ENCODE assay signal across 15 cellular contexts in genomic region chr11:131392528-131393255, GRCh38. TPM values are rescaled to one million over a fixed set of nuclear protein-coding genes. Genes with fewer than 3 reads are reported as not detected.
A peak's percentile ranks its signal among the peaks of the same experiment; 100 is the strongest.
DNase-seq lines count a peak whose midpoint lies in the region; ATAC-seq and TF ChIP-seq lines count a peak whose summit lies in the region.
"Had no signal": no experiment of that assay in that cellular context is flagged by ENCODE, and none has a peak within 500 bp of the region (broad histone marks: within the 10 kb centered on the region; RNA-seq: fewer than 3 reads in every experiment).

No MANE protein-coding gene starts in this region.

- no peak overlapping the region for H3K27ac ChIP-seq in naive thymus-derived CD4-positive, alpha-beta T cell (ENCODE audit: low read depth, low read length)
- H3K27ac ChIP-seq: ovary had no signal

- no peak overlapping the region for H3K4me3 Mint-ChIP-seq in naive thymus-derived CD4-positive, alpha-beta T cell
- H3K4me3 Mint-ChIP-seq: stimulated activated naive CD8-positive, alpha-beta T cell treated with anti-CD3 and anti-CD28 coated beads, Interleukin-15, Interleukin-2, amounts not matched to agents 100 ng/mL and 50 ng/mL, for 24 hours had no signal

- CTCF ChIA-PET in naive thymus-derived CD4-positive, alpha-beta T cell (lab: Charles Lee), result no interaction called here

- in situ Hi-C loops in astrocyte of the spinal cord (cut with HindIII; ENCODE audit: low sequenced_read_pairs), result no loop called here

- H3K36me3 ChIP-seq in mucosa of descending colon (ENCODE audit: low read depth), result no peaks in the 10 kb centered on the region
- no peaks in the 10 kb centered on the region for H3K36me3 ChIP-seq in naive thymus-derived CD4-positive, alpha-beta T cell (ENCODE audit: control insufficient read depth in 2 of 3, insufficient read depth in 3 of 3, low read length in 3 of 3)
- H3K36me3 ChIP-seq: ovary had no signal

- H3K9me3 ChIP-seq in mucosa of descending colon, result no peaks in the 10 kb centered on the region
- no peaks in the 10 kb centered on the region for H3K9me3 ChIP-seq in naive thymus-derived CD4-positive, alpha-beta T cell (ENCODE audit: control insufficient read depth in 2 of 3, low read length in 3 of 3)
- H3K9me3 ChIP-seq: ovary had no signal

- no peak overlapping the region for H3K4me3 ChIP-seq in astrocyte of the spinal cord (ENCODE audit: low read depth, low read length)
- no peak overlapping the region for H3K4me3 ChIP-seq in mucosa of descending colon
- no peak overlapping the region for H3K4me3 ChIP-seq in naive thymus-derived CD4-positive, alpha-beta T cell (ENCODE audit: low read length)
- H3K4me3 ChIP-seq: lung, ovary had no signal

- ATAC-seq in mucosa of descending colon, result peak; percentile 54
- ATAC-seq in naive thymus-derived CD4-positive, alpha-beta T cell, result no peak

- no peaks in the 10 kb centered on the region for H3K4me1 Mint-ChIP-seq in naive thymus-derived CD4-positive, alpha-beta T cell

- intact Hi-C loops in mucosa of descending colon (cut with DNase I, micrococcal nuclease), result no loop called here
- intact Hi-C loops in naive thymus-derived CD4-positive, alpha-beta T cell (cut with micrococcal nuclease), result no loop called here

- H3K36me3 Mint-ChIP-seq in naive thymus-derived CD4-positive, alpha-beta T cell, result no peaks in the 10 kb centered on the region

- TF ChIP-seq CTCF in GM12873 (IDR thresholded peaks at IDR 0.05; ENCODE audit: insufficient read depth, low read depth, low read length, missing control alignments) (peak; percentile 11), astrocyte of the spinal cord (IDR thresholded peaks at IDR 0.05; ENCODE audit: low read depth, low read length) (peak; percentile 27), mucosa of descending colon (IDR thresholded peaks at IDR 0.05) (no peak)

- H3K9me3 Mint-ChIP-seq in naive thymus-derived CD4-positive, alpha-beta T cell, result peaks cover 0 to 9% (median 2%) of the 10 kb centered on the region in 11 donors

- H3K27me3 ChIP-seq in naive thymus-derived CD4-positive, alpha-beta T cell (ENCODE audit: control insufficient read depth in 2 of 2, insufficient read depth in 2 of 2, low read length in 2 of 2), result no peaks in the 10 kb centered on the region
- H3K27me3 ChIP-seq: ovary had no signal

- peaks cover 0 to 6% (median 0%) of the 10 kb centered on the region in 5 donors for H3K27me3 Mint-ChIP-seq in naive thymus-derived CD4-positive, alpha-beta T cell

- H3K4me1 ChIP-seq in mucosa of descending colon (ENCODE audit: low read depth), result no peaks in the 10 kb centered on the region
- H3K4me1 ChIP-seq in naive thymus-derived CD4-positive, alpha-beta T cell (ENCODE audit: control insufficient read depth in 2 of 2, insufficient read depth in 2 of 2, low read length in 2 of 2), result no peaks in the 10 kb centered on the region
- H3K4me1 ChIP-seq: Caco-2 had no signal

- peak; percentile 10 for DNase-seq in NCI-H2227 treated with DMSO at 0.1 percent for 48 hours (lab: John Stamatoyannopoulos, UW)
- DNase-seq in astrocyte of the spinal cord (ENCODE audit: low read depth, low spot score), result peak; percentile 2
- peak in 1 of 3 donors; percentile 22 for DNase-seq in mucosa of descending colon
- DNase-seq in naive thymus-derived CD4-positive, alpha-beta T cell, result no peak
- no peak for DNase-seq in GDM1 (lab: John Stamatoyannopoulos, UW)
- no peak for DNase-seq in inferior parietal cortex (ENCODE audit: extremely low spot score)
- no peak for DNase-seq in activated CD4-positive, CD25-positive, alpha-beta regulatory T cell (lab: John Stamatoyannopoulos, UW)
- DNase-seq: Caco-2; NCI-H1092; NCI-H774; ovary; stimulated activated CD4-positive, alpha-beta T cell treated with anti-CD3 and anti-CD28 coated beads, Interleukin-2, amount 100 ng/mL, for 48 hours had no signal

- POLR2A ChIA-PET in naive thymus-derived CD4-positive, alpha-beta T cell (lab: Charles Lee), result no interaction called here

- no peak overlapping the region for H3K27ac Mint-ChIP-seq in naive thymus-derived CD4-positive, alpha-beta T cell
- H3K27ac Mint-ChIP-seq: stimulated activated naive CD8-positive, alpha-beta T cell treated with anti-CD3 and anti-CD28 coated beads, Interleukin-15, Interleukin-2, amounts not matched to agents 100 ng/mL and 50 ng/mL, for 24 hours had no signal

RNA-seq across cellular contexts. Expression of gene NTM, which starts 22.3 kb away (rescaled TPM):
- 1 to 10 TPM in 2 of 3 donors, under 1 TPM in 1; 0.64 to 7.7 (median 1.2) TPM for total RNA-seq in mucosa of descending colon
- not detected for total RNA-seq in naive thymus-derived CD4-positive, alpha-beta T cell
- polyA plus RNA-seq in naive thymus-derived CD4-positive, alpha-beta T cell, result not detected

Comparison
In these comparisons a context has a peak if more than half of its experiments do, and no peak if none do; other contexts are left out.
1. DNase-seq: peak in NCI-H2227 treated with DMSO at 0.1 percent for 48 hours (single experiment) and astrocyte of the spinal cord (single experiment); none in naive thymus-derived CD4-positive, alpha-beta T cell (0 of 9), GDM1 (single experiment), inferior parietal cortex (single experiment) and activated CD4-positive, CD25-positive, alpha-beta regulatory T cell (0 of 4).